ENCODE assay signal across 24 cellular contexts in the genomic region with DNA sequence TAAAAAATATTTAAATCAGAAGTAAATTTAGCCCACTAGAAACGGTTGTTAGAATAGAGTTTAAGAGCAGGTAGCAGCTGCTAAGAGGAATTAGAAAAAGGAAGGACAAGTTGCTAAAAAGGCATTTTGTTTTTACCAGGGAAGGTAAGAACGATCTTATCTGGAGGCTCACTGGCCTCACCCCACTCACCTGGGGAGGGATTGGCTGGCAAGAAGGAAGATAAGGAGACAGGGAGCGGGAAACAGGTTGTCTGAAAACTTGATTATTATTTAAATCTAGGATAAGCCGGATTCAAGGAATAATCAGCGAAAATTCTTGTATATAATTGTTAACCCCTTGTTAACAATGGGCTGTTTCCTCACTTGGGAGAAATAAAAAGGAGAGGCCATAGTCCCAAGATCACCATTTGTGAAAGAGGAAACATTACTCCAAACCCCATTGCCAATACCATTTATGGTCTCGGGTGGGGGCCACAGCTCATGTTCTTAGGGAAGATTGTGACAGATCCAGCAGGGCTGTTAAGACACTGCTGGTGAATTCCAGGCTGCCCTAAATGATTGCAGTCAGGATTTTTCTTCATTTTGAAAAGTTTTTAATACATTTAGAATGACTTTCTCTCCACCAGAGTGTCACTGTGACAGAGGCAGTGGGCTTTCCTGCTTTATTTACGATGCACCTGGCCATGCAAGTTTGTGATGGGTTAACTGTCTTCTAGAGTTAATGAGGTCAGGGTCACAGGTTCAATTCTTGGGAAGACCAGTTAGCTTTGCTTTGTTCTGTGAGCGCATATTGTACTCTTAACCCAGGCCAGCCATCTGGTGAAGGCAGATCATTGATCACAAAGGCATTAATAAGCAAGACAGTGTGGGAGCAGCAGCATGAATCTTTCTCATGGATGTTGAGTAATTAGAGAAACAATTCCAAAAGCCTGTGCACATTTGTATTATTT.
A peak's percentile ranks its signal among the peaks of the same experiment; 100 is the strongest.
DNase-seq lines count a peak whose midpoint lies in the region; ATAC-seq and TF ChIP-seq lines count a peak whose summit lies in the region.
"Had no signal": no experiment of that assay in that cellular context is flagged by ENCODE, and none has a peak within 500 bp of the region (broad histone marks: within the 10 kb centered on the region; RNA-seq: fewer than 3 reads in every experiment).

No MANE protein-coding gene starts in this region.

- H3K36me3 Mint-ChIP-seq in WTC11 = no peaks in the 10 kb centered on the region
- peaks cover 6% of the 10 kb centered on the region for H3K36me3 Mint-ChIP-seq in mesothelial cell of epicardium
- H3K36me3 Mint-ChIP-seq: CD14-positive monocyte had no signal

- H3K27me3 Mint-ChIP-seq in WTC11 (ENCODE audit: low read depth) = no peaks in the 10 kb centered on the region
- no peaks in the 10 kb centered on the region for H3K27me3 Mint-ChIP-seq in mesothelial cell of epicardium (ENCODE audit: low read depth)

- H3K9me3 Mint-ChIP-seq in WTC11 (peaks cover 7% of the 10 kb centered on the region), mesothelial cell of epicardium (no peaks in the 10 kb centered on the region)
- H3K9me3 Mint-ChIP-seq: CD14-positive monocyte; HFFc6; stimulated activated naive CD8-positive, alpha-beta T cell treated with anti-CD3 and anti-CD28 coated beads, Interleukin-15, Interleukin-2, amounts not matched to agents 100 ng/mL and 50 ng/mL, for 24 hours had no signal

- CTCF ChIA-PET in WTC11 (lab: Charles Lee) = no interaction called here

- POLR2A ChIA-PET in WTC11 (lab: Charles Lee) = no interaction called here

- no peak for TF ChIP-seq CTCF in WTC11 (IDR thresholded peaks at IDR 0.05)
- no peak for TF ChIP-seq CTCF in mesothelial cell of epicardium (IDR thresholded peaks at IDR 0.05; ENCODE audit: unreplicated experiment)

- DNase-seq in cardiac septum (ENCODE audit: low spot score) = peak; percentile 57
- no peak for DNase-seq in Right ventricle myocardium superior
- DNase-seq in WTC11 (ENCODE audit: low spot score) = no peak
- DNase-seq in mesothelial cell of epicardium (ENCODE audit: low spot score in 2 of 2, unreplicated experiment in 2 of 2) = no peak
- no peak for DNase-seq in NCI-H748 treated with DMSO at 0.1 percent for 48 hours (lab: John Stamatoyannopoulos, UW)
- DNase-seq in mucosa of gallbladder (ENCODE audit: low spot score) = no peak
- DNase-seq in DMS153 (lab: John Stamatoyannopoulos, UW) = no peak
- DNase-seq: activated CD4-positive, alpha-beta T cell treated with anti-CD3 and anti-CD28 coated beads, Interleukin-2, amount 10 ng/mL, durations not matched to agents 24 days and 14 days; activated CD8-positive, alpha-beta memory T cell treated with anti-CD3 and anti-CD28 coated beads, Interleukin-2, amount 50 U/mL, for 4 hours; dermis blood vessel endothelial cell; DMS79 treated with DMSO at 0.1 percent for 48 hours; gastrocnemius medialis; HFFc6; left lung; MM.1S; NCI-H1694 treated with DMSO at 0.1 percent for 48 hours; occipital lobe; stimulated activated CD4-positive, alpha-beta T cell treated with anti-CD3 and anti-CD28 coated beads, Interleukin-2, amount 100 ng/mL, for 24 hours; SW 1271 had no signal

- peaks cover 64% of the 10 kb centered on the region for H3K4me1 Mint-ChIP-seq in WTC11
- peaks cover 32% of the 10 kb centered on the region for H3K4me1 Mint-ChIP-seq in mesothelial cell of epicardium

- H3K27ac Mint-ChIP-seq in WTC11 (peak overlapping the region; percentile 75), mesothelial cell of epicardium (peak overlapping the region; percentile 93)
- H3K27ac Mint-ChIP-seq: activated CD4-positive, alpha-beta T cell treated with anti-CD3 and anti-CD28 coated beads, Interleukin-2, amount 10 ng/mL, durations not matched to agents 24 days and 14 days; CD14-positive monocyte; HFFc6; stimulated activated naive CD8-positive, alpha-beta T cell treated with anti-CD3 and anti-CD28 coated beads, Interleukin-15, Interleukin-2, amounts not matched to agents 100 ng/mL and 50 ng/mL, for 24 hours had no signal

- intact Hi-C loops in cardiac septum (cut with DNase I) = no loop called here
- intact Hi-C loops in Right ventricle myocardium superior (cut with DNase I) = no loop called here

- H3K4me3 Mint-ChIP-seq in WTC11 = no peak overlapping the region
- H3K4me3 Mint-ChIP-seq in mesothelial cell of epicardium = peak overlapping the region; percentile 11
- H3K4me3 Mint-ChIP-seq: activated CD4-positive, alpha-beta T cell treated with anti-CD3 and anti-CD28 coated beads, Interleukin-2, amount 10 ng/mL, durations not matched to agents 24 days and 14 days; CD14-positive monocyte; HFFc6; stimulated activated naive CD8-positive, alpha-beta T cell treated with anti-CD3 and anti-CD28 coated beads, Interleukin-15, Interleukin-2, amounts not matched to agents 100 ng/mL and 50 ng/mL, for 24 hours had no signal

- no peak for ATAC-seq in Right ventricle myocardium superior (ENCODE audit: poor library complexity)
- ATAC-seq in WTC11 = peak; percentile 56
- no peak for ATAC-seq in HG02798 (IDR thresholded peaks at IDR 0.05; ENCODE audit: poor library complexity, unreplicated experiment)
- ATAC-seq: A549, gastrocnemius medialis, left lung, Right ventricle myocardium inferior had no signal

TF ChIP-seq in WTC11, 78 proteins besides CTCF, POLR2A, EP300 and RAD21:
- TF ChIP-seq, protein P1, sequence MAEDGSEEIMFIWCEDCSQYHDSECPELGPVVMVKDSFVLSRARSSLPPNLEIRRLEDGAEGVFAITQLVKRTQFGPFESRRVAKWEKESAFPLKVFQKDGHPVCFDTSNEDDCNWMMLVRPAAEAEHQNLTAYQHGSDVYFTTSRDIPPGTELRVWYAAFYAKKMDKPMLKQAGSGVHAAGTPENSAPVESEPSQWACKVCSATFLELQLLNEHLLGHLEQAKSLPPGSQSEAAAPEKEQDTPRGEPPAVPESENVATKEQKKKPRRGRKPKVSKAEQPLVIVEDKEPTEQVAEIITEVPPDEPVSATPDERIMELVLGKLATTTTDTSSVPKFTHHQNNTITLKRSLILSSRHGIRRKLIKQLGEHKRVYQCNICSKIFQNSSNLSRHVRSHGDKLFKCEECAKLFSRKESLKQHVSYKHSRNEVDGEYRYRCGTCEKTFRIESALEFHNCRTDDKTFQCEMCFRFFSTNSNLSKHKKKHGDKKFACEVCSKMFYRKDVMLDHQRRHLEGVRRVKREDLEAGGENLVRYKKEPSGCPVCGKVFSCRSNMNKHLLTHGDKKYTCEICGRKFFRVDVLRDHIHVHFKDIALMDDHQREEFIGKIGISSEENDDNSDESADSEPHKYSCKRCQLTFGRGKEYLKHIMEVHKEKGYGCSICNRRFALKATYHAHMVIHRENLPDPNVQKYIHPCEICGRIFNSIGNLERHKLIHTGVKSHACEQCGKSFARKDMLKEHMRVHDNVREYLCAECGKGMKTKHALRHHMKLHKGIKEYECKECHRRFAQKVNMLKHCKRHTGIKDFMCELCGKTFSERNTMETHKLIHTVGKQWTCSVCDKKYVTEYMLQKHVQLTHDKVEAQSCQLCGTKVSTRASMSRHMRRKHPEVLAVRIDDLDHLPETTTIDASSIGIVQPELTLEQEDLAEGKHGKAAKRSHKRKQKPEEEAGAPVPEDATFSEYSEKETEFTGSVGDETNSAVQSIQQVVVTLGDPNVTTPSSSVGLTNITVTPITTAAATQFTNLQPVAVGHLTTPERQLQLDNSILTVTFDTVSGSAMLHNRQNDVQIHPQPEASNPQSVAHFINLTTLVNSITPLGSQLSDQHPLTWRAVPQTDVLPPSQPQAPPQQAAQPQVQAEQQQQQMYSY (CRISPR knock-in tag; IDR thresholded peaks at IDR 0.05) = peak; percentile 70
- TF ChIP-seq ZNF232 (CRISPR knock-in tag; IDR thresholded peaks at IDR 0.05) = no peak
